Comparison of ENCODE assay signal across 23 cellular contexts in the genomic region with DNA sequence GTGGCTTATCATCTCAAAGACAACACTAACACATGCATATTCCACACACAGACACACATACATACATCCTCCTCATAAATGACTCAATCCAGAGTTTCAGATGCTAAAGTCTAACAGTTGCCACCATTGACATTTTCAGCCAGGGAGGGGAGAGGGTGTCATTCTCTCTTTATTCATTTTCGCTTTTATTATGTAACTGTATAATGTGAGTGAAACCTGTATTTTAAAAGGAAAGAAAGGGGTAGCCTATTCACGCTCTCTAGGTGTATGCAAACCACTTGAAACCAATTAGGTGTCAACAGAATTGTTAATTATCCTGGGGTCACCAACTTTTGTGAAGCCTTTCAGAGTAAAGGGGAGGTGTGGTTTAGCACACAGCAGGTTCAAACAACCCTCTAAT.
A peak's percentile ranks its signal among the peaks of the same experiment; 100 is the strongest.
DNase-seq lines count a peak whose midpoint lies in the region; ATAC-seq, FAIRE-seq and TF ChIP-seq lines count a peak whose summit lies in the region.
"Had no signal": no experiment of that assay in that cellular context is flagged by ENCODE, and none has a peak within 500 bp of the region (broad histone marks: within the 10 kb centered on the region; RNA-seq: fewer than 3 reads in every experiment).

No MANE protein-coding gene starts in this region.

- no peak for TF ChIP-seq POLR2A in H1 (IDR thresholded peaks at IDR 0.05; ENCODE audit: control extremely low read depth in 1 of 2, low read depth in 2 of 2, low read length in 2 of 2)

- no peak for TF ChIP-seq RAD21 in H1 (IDR thresholded peaks at IDR 0.05 in 1 of 2, conservative IDR thresholded peaks at IDR 0.05 in 1 of 2; ENCODE audit: low read depth in 2 of 2, low read length in 2 of 2)

- peaks cover 0 to 6% (median 1%) of the 10 kb centered on the region in 4 experiments; a peak in 3 of 7 replicates for H3K4me1 ChIP-seq in H1 (replicated peaks in 1 of 4; ENCODE audit: control insufficient read depth in 3 of 4, insufficient read depth in 4 of 4, low read length in 3 of 4)
- H3K4me1 ChIP-seq in CD8-positive, alpha-beta T cell (ENCODE audit: insufficient read depth, low read length) = no peaks in the 10 kb centered on the region
- H3K4me1 ChIP-seq: esophagus squamous epithelium, Peyer's patch, sigmoid colon, SJCRH30, uterus had no signal

- H3K79me2 ChIP-seq in H1 (ENCODE audit: control insufficient read depth in 1 of 2, insufficient read depth in 2 of 2, low read length in 2 of 2) = no peaks in the 10 kb centered on the region

- H2AFZ ChIP-seq in H1 (ENCODE audit: low read length) = no peak overlapping the region

- no peak overlapping the region for H3K14ac ChIP-seq in H1 (ENCODE audit: insufficient read length)

- peak overlapping the region; percentile 94; the same call in 1 of the 2 replicates for H2BK12ac ChIP-seq in H1 (ENCODE audit: low read depth, low read length)

- H2BK5ac ChIP-seq in H1 (ENCODE audit: low read depth, low read length) = no peak overlapping the region

- no peak overlapping the region for H3K27ac ChIP-seq in H1 (ENCODE audit: low read depth, low read length)
- no peak overlapping the region for H3K27ac ChIP-seq in CD8-positive, alpha-beta T cell (ENCODE audit: low read depth, low read length)
- H3K27ac ChIP-seq: brain microvascular endothelial cell, C4-2B, esophagus squamous epithelium, Peyer's patch, sigmoid colon, SJCRH30, uterus had no signal

- no peaks in the 10 kb centered on the region for H3K36me3 Mint-ChIP-seq in CD8-positive, alpha-beta T cell

- H3K56ac ChIP-seq in H1 (replicated peaks; ENCODE audit: insufficient read length, low read depth, low read length) = no peak overlapping the region

- no peaks in the 10 kb centered on the region for H3K27me3 ChIP-seq in H1 (replicated peaks in 1 of 4; ENCODE audit: control insufficient read depth in 3 of 4, extremely low read depth in 1 of 4, insufficient read depth in 3 of 4, low read length in 3 of 4)
- H3K27me3 ChIP-seq in CD8-positive, alpha-beta T cell (ENCODE audit: insufficient read depth, low read length) = no peaks in the 10 kb centered on the region
- H3K27me3 ChIP-seq: brain microvascular endothelial cell, esophagus squamous epithelium, Peyer's patch, sigmoid colon, SJCRH30, uterus had no signal

- H3K4ac ChIP-seq in H1 (replicated peaks; ENCODE audit: insufficient read length, low read depth, low read length) = no peak overlapping the region

- no peaks in the 10 kb centered on the region for H3K27me3 Mint-ChIP-seq in CD8-positive, alpha-beta T cell (ENCODE audit: low read depth)
- H3K27me3 Mint-ChIP-seq: T-helper 17 cell had no signal

- no peak overlapping the region for H3K18ac ChIP-seq in H1 (ENCODE audit: extremely low read depth, low read length)

- H3K4me1 Mint-ChIP-seq in CD8-positive, alpha-beta T cell (ENCODE audit: low read depth) = no peaks in the 10 kb centered on the region
- H3K4me1 Mint-ChIP-seq: T-helper 17 cell had no signal

- H3K23ac ChIP-seq in H1 (ENCODE audit: insufficient read length) = no peak overlapping the region

- no peak overlapping the region for H3K4me3 ChIP-seq in GM12865 (ENCODE audit: low read depth, low read length)
- no peak overlapping the region for H3K4me3 ChIP-seq in H1 (ENCODE audit: extremely low read depth in 1 of 4, insufficient read depth in 2 of 4, low read depth in 3 of 4, low read length in 4 of 4)
- no peak overlapping the region for H3K4me3 ChIP-seq in CD8-positive, alpha-beta T cell (ENCODE audit: low read depth, low read length)
- H3K4me3 ChIP-seq: esophagus squamous epithelium, K562, mucosa of descending colon, Peyer's patch, sigmoid colon, SJCRH30, uterus had no signal

- H4K8ac ChIP-seq in H1 (ENCODE audit: extremely low read depth, insufficient read depth, low read length) = no peak overlapping the region

- no peak overlapping the region for H2AK5ac ChIP-seq in H1 (ENCODE audit: low read depth, low read length)

- no peak overlapping the region for H2BK20ac ChIP-seq in H1 (ENCODE audit: low read length)

- peak; percentile 78 for FAIRE-seq in H1 (lab: Jason Lieb, UNC)
- FAIRE-seq: islet of Langerhans, K562 had no signal

- no peak overlapping the region for H2BK120ac ChIP-seq in H1 (replicated peaks; ENCODE audit: low read depth, low read length)

- H4K5ac ChIP-seq in H1 (ENCODE audit: insufficient read length, low read depth, low read length) = no peak overlapping the region

- no peak overlapping the region for H3K4me3 Mint-ChIP-seq in CD8-positive, alpha-beta T cell
- H3K4me3 Mint-ChIP-seq: T-helper 17 cell had no signal

- H3K9ac ChIP-seq in H1 (replicated peaks in 1 of 4; ENCODE audit: extremely low read depth in 1 of 4, low read depth in 3 of 4, low read length in 3 of 4) = no peak overlapping the region

- peak overlapping the region in 1 of 2 experiments; percentile 32; a peak in 1 of 4 replicates for H3K4me2 ChIP-seq in H1 (ENCODE audit: insufficient read depth in 1 of 2, low read depth in 2 of 2, low read length in 2 of 2)

- H3K23me2 ChIP-seq in H1 (ENCODE audit: low read depth, low read length) = no peaks in the 10 kb centered on the region

- H3K36me3 ChIP-seq in H1 (ENCODE audit: control insufficient read depth in 2 of 4, insufficient read depth in 4 of 4, low read length in 3 of 4) = peaks cover 0 to 14% (median 7%) of the 10 kb centered on the region in 4 experiments; a peak in 2 of 8 replicates
- H3K36me3 ChIP-seq in CD8-positive, alpha-beta T cell (ENCODE audit: insufficient read depth, low read length) = no peaks in the 10 kb centered on the region
- H3K36me3 ChIP-seq: brain microvascular endothelial cell, esophagus squamous epithelium, Peyer's patch, sigmoid colon, SJCRH30, uterus had no signal

- ATAC-seq in HG02885 (IDR thresholded peaks at IDR 0.05; ENCODE audit: poor library complexity, unreplicated experiment) (peak; percentile 89), HG03139 (IDR thresholded peaks at IDR 0.05; ENCODE audit: unreplicated experiment) (no peak)
- ATAC-seq in activated CD4-positive, CD25-positive, alpha-beta regulatory T cell treated with anti-CD3 and anti-CD28 coated beads, Interleukin-2, amount 50 U/mL, for 24 hours = no peak
- no peak for ATAC-seq in CD8-positive, alpha-beta T cell
- ATAC-seq: K562, mucosa of descending colon, T-helper 17 cell had no signal

- H4K91ac ChIP-seq in H1 (replicated peaks; ENCODE audit: insufficient read length, low read length) = no peak overlapping the region

- TF ChIP-seq CTCF in GM12865 (IDR thresholded peaks at IDR 0.05; ENCODE audit: insufficient read depth, low read depth, low read length, missing control alignments) = no peak
- TF ChIP-seq CTCF in H1 (IDR thresholded peaks at IDR 0.05; ENCODE audit: control extremely low read depth in 1 of 3, insufficient read depth in 1 of 3, low read depth in 1 of 3, low read length in 3 of 3) = no peak
- no peak for TF ChIP-seq CTCF in CD8-positive, alpha-beta T cell (IDR thresholded peaks at IDR 0.05)

- POLR2A ChIA-PET in H1 (lab: Charles Lee; ENCODE audit: partially characterized antibody) = no interaction called here
- POLR2A ChIA-PET in CD8-positive, alpha-beta T cell (lab: Charles Lee) = no interaction called here

- no peak overlapping the region for H3K27ac Mint-ChIP-seq in CD8-positive, alpha-beta T cell
- H3K27ac Mint-ChIP-seq: T-helper 17 cell had no signal

- CTCF ChIA-PET in H1 (lab: Charles Lee; ENCODE audit: partially characterized antibody) = no interaction called here
- CTCF ChIA-PET in CD8-positive, alpha-beta T cell (lab: Charles Lee) = no interaction called here

- peak; percentile 1 for DNase-seq in GM12865 (ENCODE audit: low read depth)
- peak; percentile 24 for DNase-seq in NCI-H2081 treated with DMSO at 0.1 percent for 48 hours (lab: John Stamatoyannopoulos, UW)
- peak in 1 of 2 experiments; percentile 31 for DNase-seq in H1 (ENCODE audit: low read depth in 1 of 2, low spot score in 2 of 2)
- no peak for DNase-seq in effector CD4-positive, alpha-beta T cell
- DNase-seq in CD8-positive, alpha-beta T cell = no peak
- DNase-seq: ACHN, activated gamma-delta T cell, brain microvascular endothelial cell, esophagus squamous epithelium, MM.1S, mucosa of descending colon, NCI-H2171 treated with DMSO at 0.1 percent for 48 hours, Peyer's patch, sigmoid colon, SJCRH30, T-helper 17 cell, uterus had no signal

- H2BK15ac ChIP-seq in H1 (ENCODE audit: low read length) = no peak overlapping the region

- peak in 1 of 2 experiments; percentile 91; a peak in 1 of 3 replicates for TF ChIP-seq EP300 in H1 (IDR thresholded peaks at IDR 0.05; ENCODE audit: borderline replicate concordance in 1 of 2, low read depth in 2 of 2, low read length in 2 of 2)

- peaks cover 7% of the 10 kb centered on the region for H3K9me3 Mint-ChIP-seq in CD8-positive, alpha-beta T cell

- intact Hi-C loops in CD8-positive, alpha-beta T cell (cut with DNase I, micrococcal nuclease) = no loop called here

- H4K20me1 ChIP-seq in H1 (replicated peaks in 1 of 2; ENCODE audit: control insufficient read depth in 1 of 2, insufficient read depth in 2 of 2, low read length in 2 of 2) = no peaks in the 10 kb centered on the region

- WGBS in H1 (ENCODE audit: extremely low coverage in 1 of 2, insufficient coverage in 1 of 2, insufficient read length in 1 of 2, insufficient replicate concordance in 2 of 2, low coverage in 1 of 2, low lambda C conversion rate in 2 of 2, missing lambda C conversion rate in 1 of 2), 2 experiments = 30% methylated on average over 2 of the region's 2 CpGs; no CpG with 5 or more reads in 1 of the 2 experiments

- no peaks in the 10 kb centered on the region for H3K79me1 ChIP-seq in H1 (ENCODE audit: low read depth, low read length)

- H3K9me3 ChIP-seq in H1 (ENCODE audit: insufficient read depth in 2 of 2, low read depth in 1 of 2, low read length in 1 of 2) = peaks cover 15 to 28% of the 10 kb centered on the region in 2 experiments
- H3K9me3 ChIP-seq in CD8-positive, alpha-beta T cell (ENCODE audit: low read length) = no peaks in the 10 kb centered on the region
- H3K9me3 ChIP-seq: esophagus squamous epithelium, mucosa of descending colon, Peyer's patch, SJCRH30, uterus had no signal

TF ChIP-seq in H1, 55 proteins besides CTCF, POLR2A, EP300 and RAD21 (continues in another document):
- no peak for TF ChIP-seq NRF1 (IDR thresholded peaks at IDR 0.05; ENCODE audit: low read depth, low read length)
- TF ChIP-seq HDAC2 (IDR thresholded peaks at IDR 0.05; ENCODE audit: borderline replicate concordance in 1 of 2, low read depth in 2 of 2, low read length in 2 of 2) = 0 out of 4 replicates have a peak, but pooled peaks have one; percentile 33 to 36
- TF ChIP-seq TAF1 (IDR thresholded peaks at IDR 0.05; ENCODE audit: low read depth, low read length) = no peak
- TF ChIP-seq NANOG (IDR thresholded peaks at IDR 0.05; ENCODE audit: insufficient read depth, low read depth, low read length, poor library complexity, severe bottlenecking) = peak; percentile 97
- TF ChIP-seq POU5F1 (IDR thresholded peaks at IDR 0.05; ENCODE audit: low read depth, low read length) = peak; percentile 73; the same call in 1 of the 2 replicates

Comparison
In these comparisons a context has a peak if more than half of its experiments do, and no peak if none do; other contexts are left out.
1. DNase-seq: peak in GM12865 (single experiment) and NCI-H2081 treated with DMSO at 0.1 percent for 48 hours (single experiment); none in effector CD4-positive, alpha-beta T cell (single experiment) and CD8-positive, alpha-beta T cell (0 of 7).